In genomic region chr7:106613279-106613678, GRCh38 we compare ENCODE assay signal across 26 cellular contexts.
"Had no signal": no experiment of that assay in that cellular context is flagged by ENCODE, and none has a peak within 500 bp of the region (broad histone marks: within the 10 kb centered on the region; RNA-seq: fewer than 3 reads in every experiment).

No MANE protein-coding gene starts in this region.

- H3K9ac ChIP-seq: parathyroid adenoma had no signal

- H3K4me3 ChIP-seq: coronary artery, esophagus squamous epithelium, left ventricle myocardium inferior, lower lobe of right lung, mucosa of descending colon, right lobe of liver, stomach, testis, tibial artery had no signal

- H3K4me1 Mint-ChIP-seq: naive B cell; stimulated activated effector memory CD8-positive, alpha-beta T cell treated with anti-CD3 and anti-CD28 coated beads, Interleukin-12 subunit alpha, Interleukin-12 subunit beta, amount 100 ng/mL, for 72 hours had no signal

- H3K27ac ChIP-seq: esophagus squamous epithelium, left ventricle myocardium inferior, lower lobe of right lung, neutrophil, parathyroid adenoma, right lobe of liver, stomach, testis had no signal

- H2AFZ ChIP-seq: parathyroid adenoma had no signal

- H3K27ac Mint-ChIP-seq: effector memory CD8-positive, alpha-beta T cell; naive B cell; natural killer cell treated with Interleukin-12 subunit alpha and Interleukin-12 subunit beta and Interleukin-15 and Interleukin-18, amount 100 ng/mL, for 72 hours; progenitor cell of endocrine pancreas; stimulated activated effector memory CD8-positive, alpha-beta T cell treated with anti-CD3 and anti-CD28 coated beads, Interleukin-12 subunit alpha, Interleukin-12 subunit beta, amount 100 ng/mL, for 72 hours; type B pancreatic cell had no signal

- H3K9me3 Mint-ChIP-seq: effector memory CD8-positive, alpha-beta T cell; natural killer cell treated with Interleukin-12 subunit alpha and Interleukin-12 subunit beta and Interleukin-15 and Interleukin-18, amount 100 ng/mL, for 72 hours; stimulated activated effector memory CD8-positive, alpha-beta T cell treated with anti-CD3 and anti-CD28 coated beads, Interleukin-12 subunit alpha, Interleukin-12 subunit beta, amount 100 ng/mL, for 72 hours had no signal

- H3K4me1 ChIP-seq: lower lobe of right lung, parathyroid adenoma, stomach, testis had no signal

- H3K79me2 ChIP-seq: parathyroid adenoma had no signal

- DNase-seq: effector memory CD8-positive, alpha-beta T cell; erythroblast; esophagus squamous epithelium; foreskin melanocyte; kidney glomerular epithelial cell; left colon; left ventricle myocardium inferior; lower lobe of right lung; mucosa of descending colon; naive B cell; right lobe of liver; stimulated activated CD4-positive, alpha-beta T cell treated with anti-CD3 and anti-CD28 coated beads, Interleukin-2, amount 100 ng/mL, for 24 hours; stimulated activated CD4-positive, alpha-beta T cell treated with anti-CD3 and anti-CD28 coated beads, Interleukin-4, amount 100 ng/mL, for 24 hours; stimulated activated naive CD4-positive, alpha-beta T cell treated with Interleukin-2 at 50 U/mL for 16 hours; stomach; substantia nigra; testis; tibial artery had no signal

- H3K9me3 ChIP-seq: esophagus squamous epithelium, neutrophil, right lobe of liver, testis, tibial artery had no signal

- H3K36me3 ChIP-seq: esophagus squamous epithelium, left ventricle myocardium inferior, lower lobe of right lung, neutrophil, right lobe of liver, stomach, tibial artery had no signal

- H3K27me3 Mint-ChIP-seq: progenitor cell of endocrine pancreas, type B pancreatic cell had no signal

- H3K4me3 Mint-ChIP-seq: effector memory CD8-positive, alpha-beta T cell; naive B cell; natural killer cell treated with Interleukin-12 subunit alpha and Interleukin-12 subunit beta and Interleukin-15 and Interleukin-18, amount 100 ng/mL, for 72 hours; neural crest cell; stimulated activated effector memory CD8-positive, alpha-beta T cell treated with anti-CD3 and anti-CD28 coated beads, Interleukin-12 subunit alpha, Interleukin-12 subunit beta, amount 100 ng/mL, for 72 hours; type B pancreatic cell had no signal

- H3K27me3 ChIP-seq: esophagus squamous epithelium, neutrophil, right lobe of liver, stomach, testis, tibial artery had no signal

- ATAC-seq: effector memory CD8-positive, alpha-beta T cell; left colon; lower lobe of right lung; mucosa of descending colon; natural killer cell treated with Interleukin-12 subunit alpha and Interleukin-12 subunit beta and Interleukin-15 and Interleukin-18, amount 100 ng/mL, for 72 hours; right lobe of liver; stimulated activated effector memory CD8-positive, alpha-beta T cell treated with anti-CD3 and anti-CD28 coated beads, Interleukin-12 subunit alpha, Interleukin-12 subunit beta, amount 100 ng/mL, for 72 hours had no signal

- H3K36me3 Mint-ChIP-seq: naive B cell; natural killer cell treated with Interleukin-12 subunit alpha and Interleukin-12 subunit beta and Interleukin-15 and Interleukin-18, amount 100 ng/mL, for 72 hours; stimulated activated effector memory CD8-positive, alpha-beta T cell treated with anti-CD3 and anti-CD28 coated beads, Interleukin-12 subunit alpha, Interleukin-12 subunit beta, amount 100 ng/mL, for 72 hours; type B pancreatic cell had no signal
